In genomic region chr9:37953204-37953774, GRCh38 we compare ENCODE assay signal across 10 cellular contexts. TPM values are rescaled to one million over a fixed set of nuclear protein-coding genes. Genes with fewer than 3 reads are reported as not detected.
DNase-seq lines count a peak whose midpoint lies in the region; ATAC-seq and TF ChIP-seq lines count a peak whose summit lies in the region.
"Had no signal": no experiment of that assay in that cellular context is flagged by ENCODE, and none has a peak within 500 bp of the region (broad histone marks: within the 10 kb centered on the region; RNA-seq: fewer than 3 reads in every experiment).

No MANE protein-coding gene starts in this region.

- CTCF ChIA-PET in Panc1 (lab: Charles Lee), result no interaction called here

- H3K4me1 Mint-ChIP-seq in effector memory CD8-positive, alpha-beta T cell (ENCODE audit: low read depth in 2 of 2), result peaks cover 15 to 22% of the 10 kb centered on the region in 2 donors

- H3K27ac ChIP-seq in Panc1 (ENCODE audit: low read length), result peak overlapping the region; percentile 56
- H3K27ac ChIP-seq: KMS-11 had no signal

- peak overlapping the region; percentile 60 for H3K9ac ChIP-seq in skeletal muscle satellite cell (ENCODE audit: low read depth, low read length)
- H3K9ac ChIP-seq: KMS-11 had no signal

- H3K4me1 ChIP-seq in Panc1 (ENCODE audit: control insufficient read depth, insufficient read depth, low read length), result peaks cover 32% of the 10 kb centered on the region
- H3K4me1 ChIP-seq in skeletal muscle satellite cell (ENCODE audit: control insufficient read depth, insufficient read depth, low read length), result peaks cover 44% of the 10 kb centered on the region

- in situ Hi-C loops in Panc1 (cut with HindIII; ENCODE audit: low pct_unique_long_range_greater_than_20kb, low sequenced_read_pairs), result no loop called here

- H3K4me3 Mint-ChIP-seq in effector memory CD8-positive, alpha-beta T cell, result no peak overlapping the region

- no peaks in the 10 kb centered on the region for H3K9me3 Mint-ChIP-seq in effector memory CD8-positive, alpha-beta T cell

- peaks cover 3% of the 10 kb centered on the region for H3K36me3 Mint-ChIP-seq in effector memory CD8-positive, alpha-beta T cell (ENCODE audit: insufficient read depth)

- H3K27me3 ChIP-seq in Panc1 (ENCODE audit: control insufficient read depth, insufficient read depth, low read length) (no peaks in the 10 kb centered on the region), skeletal muscle satellite cell (ENCODE audit: control insufficient read depth, insufficient read depth, low read length) (no peaks in the 10 kb centered on the region)
- H3K27me3 ChIP-seq: left lung had no signal

- no peak for DNase-seq in Panc1 (ENCODE audit: low read depth, low spot score)
- DNase-seq in effector memory CD8-positive, alpha-beta T cell, result no peak
- DNase-seq in NCI-H1694 treated with DMSO at 0.1 percent for 48 hours (lab: John Stamatoyannopoulos, UW), result no peak
- no peak for DNase-seq in amniotic stem cell (lab: John Stamatoyannopoulos, UW)
- DNase-seq in COLO829 (ENCODE audit: low spot score), result no peak
- DNase-seq: left lung, NCI-H524 had no signal

- H3K9me3 ChIP-seq in Panc1 (ENCODE audit: control insufficient read depth, insufficient read depth, low read depth, low read length), result no peaks in the 10 kb centered on the region
- H3K9me3 ChIP-seq in skeletal muscle satellite cell (replicated peaks; ENCODE audit: low read length), result no peaks in the 10 kb centered on the region
- H3K9me3 ChIP-seq: left lung had no signal

- no peak for TF ChIP-seq CTCF in Panc1 (IDR thresholded peaks at IDR 0.05)

- BruUV-seq in Panc1 (replicated peaks; lab: Mats Ljungman, UMichigan), result no TSS peak

- POLR2A ChIA-PET in Panc1 (lab: Charles Lee), result no interaction called here

- H3K27me3 Mint-ChIP-seq in effector memory CD8-positive, alpha-beta T cell, result no peaks in the 10 kb centered on the region

- H3K36me3 ChIP-seq in Panc1 (ENCODE audit: control insufficient read depth, insufficient read depth, low read length), result peaks cover 6% of the 10 kb centered on the region
- H3K36me3 ChIP-seq in skeletal muscle satellite cell (ENCODE audit: insufficient read depth, low read length), result peaks cover 28% of the 10 kb centered on the region

- ATAC-seq in GM18873 (IDR thresholded peaks at IDR 0.05; ENCODE audit: low FRiP score, unreplicated experiment) (peak; percentile 3), Panc1 (no peak)
- no peak for ATAC-seq in effector memory CD8-positive, alpha-beta T cell (replicated peaks)

- H3K4me3 ChIP-seq in Panc1 (ENCODE audit: low read depth in 2 of 2, low read length in 2 of 2), result no peak overlapping the region
- H3K4me3 ChIP-seq in skeletal muscle satellite cell (ENCODE audit: low read length), result peak overlapping the region; percentile 18
- H3K4me3 ChIP-seq: left lung had no signal

- intact Hi-C loops in Panc1 (cut with micrococcal nuclease; ENCODE audit: unreplicated experiment), result no loop called here

- peak overlapping the region; percentile 82 for H3K27ac Mint-ChIP-seq in effector memory CD8-positive, alpha-beta T cell

- H3K4me2 ChIP-seq in skeletal muscle satellite cell (ENCODE audit: low read length), result peak overlapping the region; percentile 74
- H3K4me2 ChIP-seq: KMS-11 had no signal

RNA-seq across cellular contexts. Expression of gene SLC25A51, which starts 49.4 kb away (rescaled TPM):
- 23.4 TPM for total RNA-seq in Panc1 (2021; ENCODE audit: unreplicated experiment)
- polyA plus RNA-seq in Panc1 (2012; ENCODE audit: insufficient read length), result 5.9 TPM
- 53.3 and 62.1 TPM in 2 replicates for total RNA-seq in skeletal muscle satellite cell (2012; rRNA removed)
